In the genomic region with DNA sequence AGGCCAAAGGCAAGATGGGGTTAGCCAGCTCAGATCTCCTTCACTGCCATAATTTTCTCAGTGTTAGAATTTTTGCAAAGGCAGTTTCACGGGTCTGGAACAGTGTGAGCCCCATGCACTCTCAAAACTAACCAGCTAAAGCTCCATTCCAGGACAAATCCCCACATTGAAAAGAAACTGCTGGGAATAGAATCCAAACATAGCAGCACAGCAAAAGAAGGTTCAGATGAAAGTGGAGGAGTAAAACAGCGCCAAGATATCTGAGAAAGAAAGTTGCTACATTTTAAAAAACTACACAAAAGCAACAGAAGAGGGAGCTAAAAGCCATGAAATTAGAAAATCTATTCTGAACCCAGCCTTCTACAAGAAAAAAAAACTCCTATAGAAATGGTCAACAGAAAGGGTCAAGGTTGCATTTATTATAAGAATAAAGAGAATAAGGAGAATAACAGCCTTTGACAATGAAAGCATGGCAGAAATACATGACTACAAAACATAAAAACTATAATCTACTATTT, we compare ENCODE assay signal across 9 cellular contexts. TPM values are rescaled to one million over a fixed set of nuclear protein-coding genes. Genes with fewer than 3 reads are reported as not detected.
A peak's percentile ranks its signal among the peaks of the same experiment; 100 is the strongest.
DNase-seq lines count a peak whose midpoint lies in the region; ATAC-seq, FAIRE-seq and TF ChIP-seq lines count a peak whose summit lies in the region.
"Had no signal": no experiment of that assay in that cellular context is flagged by ENCODE, and none has a peak within 500 bp of the region (broad histone marks: within the 10 kb centered on the region; RNA-seq: fewer than 3 reads in every experiment).

No MANE protein-coding gene starts in this region.

- no peaks in the 10 kb centered on the region for H3K36me3 ChIP-seq in H1 (ENCODE audit: control insufficient read depth in 2 of 4, insufficient read depth in 4 of 4, low read length in 3 of 4)

- H3K27me3 ChIP-seq in H1 (replicated peaks in 1 of 4; ENCODE audit: control insufficient read depth in 3 of 4, extremely low read depth in 1 of 4, insufficient read depth in 3 of 4, low read length in 3 of 4), result no peaks in the 10 kb centered on the region

- no peaks in the 10 kb centered on the region for H4K20me1 ChIP-seq in H1 (replicated peaks in 1 of 2; ENCODE audit: control insufficient read depth in 1 of 2, insufficient read depth in 2 of 2, low read length in 2 of 2)

- H3K27ac ChIP-seq in H1 (ENCODE audit: low read depth, low read length), result peak overlapping the region; percentile 50; the same call in 1 of the 2 replicates

- H3K9me3 Mint-ChIP-seq in activated CD4-positive, alpha-beta T cell treated with anti-CD3 and anti-CD28 coated beads, Interleukin-2, amount 10 ng/mL, durations not matched to agents 24 days and 14 days, result no peaks in the 10 kb centered on the region
- no peaks in the 10 kb centered on the region for H3K9me3 Mint-ChIP-seq in activated CD4-positive, alpha-beta T cell treated with anti-CD3 and anti-CD28 coated beads for 36 hours (ENCODE audit: low read depth)
- H3K9me3 Mint-ChIP-seq: activated naive CD4-positive, alpha-beta T cell treated with anti-CD3 and anti-CD28 coated beads, Interleukin-2, amount 50 U/mL, for 24 hours had no signal

- DNase-seq in activated CD4-positive, alpha-beta T cell treated with anti-CD3 and anti-CD28 coated beads, Interleukin-2, amount 10 ng/mL, durations not matched to agents 24 days and 14 days, result peak; percentile 49
- no peak for DNase-seq in activated CD4-positive, alpha-beta T cell treated with anti-CD3 and anti-CD28 coated beads for 36 hours
- DNase-seq in NCI-H69 (lab: John Stamatoyannopoulos, UW) (peak; percentile 29), H1 (ENCODE audit: low read depth in 1 of 2, low spot score in 2 of 2) (no peak), retina (peak; percentile 9), UCSD-AML1 (lab: John Stamatoyannopoulos, UW; ENCODE audit: unreplicated experiment) (no peak)

- no peak overlapping the region for H4K91ac ChIP-seq in H1 (replicated peaks; ENCODE audit: insufficient read length, low read length)

- no peak overlapping the region for H3K56ac ChIP-seq in H1 (replicated peaks; ENCODE audit: insufficient read length, low read depth, low read length)

- peak overlapping the region; percentile 66; the same call in 1 of the 2 replicates for H2BK5ac ChIP-seq in H1 (ENCODE audit: low read depth, low read length)

- TF ChIP-seq RAD21 in H1 (IDR thresholded peaks at IDR 0.05 in 1 of 2, conservative IDR thresholded peaks at IDR 0.05 in 1 of 2; ENCODE audit: low read depth in 2 of 2, low read length in 2 of 2), result peak in 1 of 2 experiments; percentile 21; a peak in 2 of 4 replicates

- no peak for TF ChIP-seq POLR2A in H1 (IDR thresholded peaks at IDR 0.05; ENCODE audit: control extremely low read depth in 1 of 2, low read depth in 2 of 2, low read length in 2 of 2)

- peak overlapping the region; percentile 34 to 66; a peak in 3 of 4 replicates for H3K4me2 ChIP-seq in H1 (ENCODE audit: insufficient read depth in 1 of 2, low read depth in 2 of 2, low read length in 2 of 2)

- no peak; a peak in 1 of 4 replicates for TF ChIP-seq CTCF in H1 (IDR thresholded peaks at IDR 0.05; ENCODE audit: control extremely low read depth in 1 of 3, insufficient read depth in 1 of 3, low read depth in 1 of 3, low read length in 3 of 3)

- no peaks in the 10 kb centered on the region for H3K79me1 ChIP-seq in H1 (ENCODE audit: low read depth, low read length)

- H2BK20ac ChIP-seq in H1 (ENCODE audit: low read length), result no peak overlapping the region

- no peaks in the 10 kb centered on the region for H3K4me1 Mint-ChIP-seq in activated CD4-positive, alpha-beta T cell treated with anti-CD3 and anti-CD28 coated beads, Interleukin-2, amount 10 ng/mL, durations not matched to agents 24 days and 14 days
- H3K4me1 Mint-ChIP-seq in activated CD4-positive, alpha-beta T cell treated with anti-CD3 and anti-CD28 coated beads for 36 hours, result peaks cover 3% of the 10 kb centered on the region

- no peak overlapping the region for H2AK5ac ChIP-seq in H1 (ENCODE audit: low read depth, low read length)

- no peak overlapping the region for H3K14ac ChIP-seq in H1 (ENCODE audit: insufficient read length)

- H3K27me3 Mint-ChIP-seq in activated CD4-positive, alpha-beta T cell treated with anti-CD3 and anti-CD28 coated beads, Interleukin-2, amount 10 ng/mL, durations not matched to agents 24 days and 14 days, result peaks cover 2% of the 10 kb centered on the region
- H3K27me3 Mint-ChIP-seq in activated CD4-positive, alpha-beta T cell treated with anti-CD3 and anti-CD28 coated beads for 36 hours, result no peaks in the 10 kb centered on the region
- H3K27me3 Mint-ChIP-seq: activated naive CD4-positive, alpha-beta T cell treated with anti-CD3 and anti-CD28 coated beads, Interleukin-2, amount 50 U/mL, for 24 hours had no signal

- peak overlapping the region; percentile 17 for H3K4me3 Mint-ChIP-seq in activated CD4-positive, alpha-beta T cell treated with anti-CD3 and anti-CD28 coated beads, Interleukin-2, amount 10 ng/mL, durations not matched to agents 24 days and 14 days
- H3K4me3 Mint-ChIP-seq in activated CD4-positive, alpha-beta T cell treated with anti-CD3 and anti-CD28 coated beads for 36 hours, result no peak overlapping the region
- H3K4me3 Mint-ChIP-seq: activated naive CD4-positive, alpha-beta T cell treated with anti-CD3 and anti-CD28 coated beads, Interleukin-2, amount 50 U/mL, for 24 hours had no signal

- H3K9ac ChIP-seq in H1 (replicated peaks in 1 of 4; ENCODE audit: extremely low read depth in 1 of 4, low read depth in 3 of 4, low read length in 3 of 4), result peak overlapping the region in 2 of 4 experiments; percentile 29 to 49; a peak in 3 of 7 replicates

- 10% methylated on average over 2 of the region's 2 CpGs; no CpG with 5 or more reads in 1 of the 2 experiments for WGBS in H1 (ENCODE audit: extremely low coverage in 1 of 2, insufficient coverage in 1 of 2, insufficient read length in 1 of 2, insufficient replicate concordance in 2 of 2, low coverage in 1 of 2, low lambda C conversion rate in 2 of 2, missing lambda C conversion rate in 1 of 2), 2 experiments

- peak overlapping the region; percentile 87 for H2BK120ac ChIP-seq in H1 (replicated peaks; ENCODE audit: low read depth, low read length)

- peak overlapping the region in 1 of 4 experiments; percentile 50; a peak in 2 of 8 replicates for H3K4me3 ChIP-seq in H1 (ENCODE audit: extremely low read depth in 1 of 4, insufficient read depth in 2 of 4, low read depth in 3 of 4, low read length in 4 of 4)

- no peaks in the 10 kb centered on the region for H3K79me2 ChIP-seq in H1 (ENCODE audit: control insufficient read depth in 1 of 2, insufficient read depth in 2 of 2, low read length in 2 of 2)

- ATAC-seq in activated CD4-positive, alpha-beta T cell treated with anti-CD3 and anti-CD28 coated beads for 36 hours, result no peak
- no peak for ATAC-seq in GM21717 (IDR thresholded peaks at IDR 0.05; ENCODE audit: unreplicated experiment)
- no peak for ATAC-seq in GM21526 (IDR thresholded peaks at IDR 0.05; ENCODE audit: low FRiP score, unreplicated experiment)

- no peak overlapping the region for H3K4ac ChIP-seq in H1 (replicated peaks; ENCODE audit: insufficient read length, low read depth, low read length)

- POLR2A ChIA-PET in activated CD4-positive, alpha-beta T cell treated with anti-CD3 and anti-CD28 coated beads for 36 hours (lab: Charles Lee), result no interaction called here
- POLR2A ChIA-PET in H1 (lab: Charles Lee; ENCODE audit: partially characterized antibody), result interaction anchor here (0.6 to 2.3 kb wide), 12 partner anchors 9 to 519 kb away, joined by 3 to 11 read pairs (median 4); partner anchors contain the start of gene SLC7A3

- H3K23ac ChIP-seq in H1 (ENCODE audit: insufficient read length), result no peak overlapping the region

- H2BK15ac ChIP-seq in H1 (ENCODE audit: low read length), result no peak overlapping the region

- no peak overlapping the region for H2AFZ ChIP-seq in H1 (ENCODE audit: low read length)

- no peak overlapping the region for H4K5ac ChIP-seq in H1 (ENCODE audit: insufficient read length, low read depth, low read length)

- H3K27ac Mint-ChIP-seq in activated CD4-positive, alpha-beta T cell treated with anti-CD3 and anti-CD28 coated beads, Interleukin-2, amount 10 ng/mL, durations not matched to agents 24 days and 14 days, result no peak overlapping the region
- H3K27ac Mint-ChIP-seq in activated CD4-positive, alpha-beta T cell treated with anti-CD3 and anti-CD28 coated beads for 36 hours, result no peak overlapping the region
- H3K27ac Mint-ChIP-seq: activated naive CD4-positive, alpha-beta T cell treated with anti-CD3 and anti-CD28 coated beads, Interleukin-2, amount 50 U/mL, for 24 hours had no signal

- no peak overlapping the region; the same call in 1 of the 2 replicates for H3K18ac ChIP-seq in H1 (ENCODE audit: extremely low read depth, low read length)

- H4K8ac ChIP-seq in H1 (ENCODE audit: extremely low read depth, insufficient read depth, low read length), result no peak overlapping the region

- intact Hi-C loops in activated CD4-positive, alpha-beta T cell treated with anti-CD3 and anti-CD28 coated beads, Interleukin-2, amount 10 ng/mL, durations not matched to agents 24 days and 14 days (cut with micrococcal nuclease), result loop anchor here (5.0 to 10.0 kb wide), 2 partner anchors 207 to 536 kb away; no protein-coding TSS in a partner anchor
- intact Hi-C loops in activated CD4-positive, alpha-beta T cell treated with anti-CD3 and anti-CD28 coated beads for 36 hours (cut with DNase I, micrococcal nuclease), result loop anchor here (1.0 to 10.0 kb wide), 5 partner anchors 159 to 680 kb away; no protein-coding TSS in a partner anchor

- H3K23me2 ChIP-seq in H1 (ENCODE audit: low read depth, low read length), result no peaks in the 10 kb centered on the region

- no peaks in the 10 kb centered on the region for H3K9me3 ChIP-seq in H1 (ENCODE audit: insufficient read depth in 2 of 2, low read depth in 1 of 2, low read length in 1 of 2)

- CTCF ChIA-PET in activated CD4-positive, alpha-beta T cell treated with anti-CD3 and anti-CD28 coated beads for 36 hours (lab: Charles Lee), result interaction anchor here (0.7 to 2.7 kb wide), 8 partner anchors 10 to 477 kb away, joined by 3 to 14 read pairs (median 3); no protein-coding TSS in a partner anchor
- CTCF ChIA-PET in H1 (lab: Charles Lee; ENCODE audit: partially characterized antibody), result interaction anchor here (0.8 to 1.5 kb wide), 8 partner anchors 10 to 207 kb away, joined by 3 to 6 read pairs (median 4); no protein-coding TSS in a partner anchor

- no peaks in the 10 kb centered on the region for H3K36me3 Mint-ChIP-seq in activated CD4-positive, alpha-beta T cell treated with anti-CD3 and anti-CD28 coated beads, Interleukin-2, amount 10 ng/mL, durations not matched to agents 24 days and 14 days (ENCODE audit: low read depth)
- H3K36me3 Mint-ChIP-seq in activated CD4-positive, alpha-beta T cell treated with anti-CD3 and anti-CD28 coated beads for 36 hours (ENCODE audit: low read depth), result no peaks in the 10 kb centered on the region
- H3K36me3 Mint-ChIP-seq: activated naive CD4-positive, alpha-beta T cell treated with anti-CD3 and anti-CD28 coated beads, Interleukin-2, amount 50 U/mL, for 24 hours had no signal

- no peaks in the 10 kb centered on the region; a peak in 1 of 7 replicates for H3K4me1 ChIP-seq in H1 (replicated peaks in 1 of 4; ENCODE audit: control insufficient read depth in 3 of 4, insufficient read depth in 4 of 4, low read length in 3 of 4)

- no peak overlapping the region for H2BK12ac ChIP-seq in H1 (ENCODE audit: low read depth, low read length)

- no peak for FAIRE-seq in H1 (lab: Jason Lieb, UNC)

- TF ChIP-seq EP300 in H1 (IDR thresholded peaks at IDR 0.05; ENCODE audit: borderline replicate concordance in 1 of 2, low read depth in 2 of 2, low read length in 2 of 2), result no peak

RNA-seq across cellular contexts. Expression of gene SLC7A3, which starts 39.6 kb away (rescaled TPM):
- total RNA-seq in activated CD4-positive, alpha-beta T cell treated with anti-CD3 and anti-CD28 coated beads, Interleukin-2, amount 10 ng/mL, durations not matched to agents 24 days and 14 days, result not detected in 2 replicates
- total RNA-seq in activated CD4-positive, alpha-beta T cell treated with anti-CD3 and anti-CD28 coated beads for 36 hours, result under 1 TPM; 0.11 to 0.16 TPM
- 218 and 222 TPM in 2 replicates for total RNA-seq in H1 (2021; fragmentation: NEBNext Ultra II Directional; extraction: Animal tissue kit (Norgen Biotek cat#: 25700))
- 306 and 471 TPM in 2 replicates for polyA plus RNA-seq in H1 (2011; rRNA removed)
- 246 TPM for polyA plus RNA-seq in H1 (2011; cell fraction: cytosol; rRNA removed)
- polyA plus RNA-seq in H1 (2011; cell fraction: nucleus; rRNA removed), result 790 TPM
- 185 to 232 TPM (median 195 TPM) in 4 replicates for polyA plus RNA-seq in H1 (2012, experiment 1 of 2)
- 228 TPM for polyA plus RNA-seq in H1 (2012, experiment 2 of 2)
- polyA plus RNA-seq in H1 (2013, experiment 1 of 2), result 241 TPM
- polyA plus RNA-seq in H1 (2013, experiment 2 of 2), result 203 TPM
- 446 and 484 TPM in 2 replicates for polyA minus RNA-seq in H1 (2011; rRNA and poly(A)+ RNA removed)
- polyA minus RNA-seq in H1 (2011; cell fraction: cytosol; rRNA and poly(A)+ RNA removed), result 137 TPM
- 168 TPM for polyA minus RNA-seq in H1 (2011; cell fraction: nucleus; rRNA and poly(A)+ RNA removed)

Comparison
In these comparisons a context has a peak if more than half of its experiments do, and no peak if none do; other contexts are left out.
1. DNase-seq: peak in activated CD4-positive, alpha-beta T cell treated with anti-CD3 and anti-CD28 coated beads, Interleukin-2, amount 10 ng/mL, durations not matched to agents 24 days and 14 days (single experiment), NCI-H69 (single experiment) and retina (single experiment); none in activated CD4-positive, alpha-beta T cell treated with anti-CD3 and anti-CD28 coated beads for 36 hours (single experiment), H1 (0 of 2) and UCSD-AML1 (single experiment).
2. RNA of gene SLC7A3, which starts 39.6 kb away (total RNA-seq): 218 to 222 TPM in H1; 0.11 to 0.16 TPM in activated CD4-positive, alpha-beta T cell treated with anti-CD3 and anti-CD28 coated beads for 36 hours and not detected in activated CD4-positive, alpha-beta T cell treated with anti-CD3 and anti-CD28 coated beads, Interleukin-2, amount 10 ng/mL, durations not matched to agents 24 days and 14 days; every median in the first group is over 100 times any median in the second.